ENCODE assay signal across 19 cellular contexts in genomic region chr7:2373646-2374045, GRCh38. TPM values are rescaled to one million over a fixed set of nuclear protein-coding genes. Genes with fewer than 3 reads are reported as not detected.
DNase-seq lines count a peak whose midpoint lies in the region; ATAC-seq, FAIRE-seq and TF ChIP-seq lines count a peak whose summit lies in the region.
"Had no signal": no experiment of that assay in that cellular context is flagged by ENCODE, and none has a peak within 500 bp of the region (broad histone marks: within the 10 kb centered on the region; RNA-seq: fewer than 3 reads in every experiment).

No MANE protein-coding gene starts in this region.

- no peak overlapping the region for H2BK120ac ChIP-seq in neuronal stem cell (ENCODE audit: low read depth, low read length)

- CTCF ChIA-PET in K562 (lab: Yijun Ruan, JAX; ENCODE audit: low intra/inter-chr PET ratio), result no interaction called here

- no peak for TF ChIP-seq RAD21 in K562 (CRISPR knock-in tag; conservative IDR thresholded peaks at IDR 0.05 in 1 of 2, IDR thresholded peaks at IDR 0.05 in 1 of 2)

- H3K27me3 ChIP-seq in K562 (ENCODE audit: control insufficient read depth in 2 of 2, insufficient read depth in 2 of 2, low read length in 2 of 2) (no peaks in the 10 kb centered on the region), neuronal stem cell (ENCODE audit: control insufficient read depth in 3 of 3, insufficient read depth in 3 of 3, low read depth in 1 of 3, low read length in 3 of 3) (no peaks in the 10 kb centered on the region)

- peaks cover 13% of the 10 kb centered on the region for H4K20me1 ChIP-seq in K562 (replicated peaks; ENCODE audit: control insufficient read depth, insufficient read depth, low read length)

- no peak overlapping the region for H3K4me3 ChIP-seq in NB4 (ENCODE audit: low read depth, low read length)
- H3K4me3 ChIP-seq in K562, result no peak overlapping the region
- H3K4me3 ChIP-seq in neuronal stem cell (ENCODE audit: low read length in 2 of 2), result no peak overlapping the region
- H3K4me3 ChIP-seq: GM23248 had no signal

- no peak overlapping the region for H2BK15ac ChIP-seq in neuronal stem cell (ENCODE audit: low read length)

- H4K8ac ChIP-seq in neuronal stem cell (ENCODE audit: low read depth, low read length), result no peak overlapping the region

- H3K36me3 ChIP-seq in K562 (ENCODE audit: control insufficient read depth, insufficient read depth, low read length) (peaks cover 96% of the 10 kb centered on the region), neuronal stem cell (replicated peaks in 1 of 2; ENCODE audit: control insufficient read depth in 2 of 2, insufficient read depth in 2 of 2, low read length in 2 of 2) (peaks cover 78 to 93% of the 10 kb centered on the region in 2 donors)

- no peak overlapping the region for H2AK5ac ChIP-seq in neuronal stem cell (ENCODE audit: low read depth, low read length)

- peaks cover 17% of the 10 kb centered on the region for H3K79me1 ChIP-seq in neuronal stem cell (ENCODE audit: low read depth, low read length)

- in situ Hi-C loops in K562 (cut with MboI), result no loop called here

- POLR2A ChIA-PET in K562 (lab: Yijun Ruan, JAX), result interaction anchor here (0.7 to 2.4 kb wide), 6 partner anchors 8 to 41 kb away, joined by 3 to 10 read pairs (median 4); partner anchors contain the start of gene CHST12

- no peak overlapping the region for H3K4ac ChIP-seq in neuronal stem cell (ENCODE audit: low read length)

- H2BK12ac ChIP-seq in neuronal stem cell (ENCODE audit: low read length), result no peak overlapping the region

- FAIRE-seq in K562 (lab: Jason Lieb, UNC), result no peak
- peak; percentile 27 for FAIRE-seq in urothelium cell line (lab: Jason Lieb, UNC)
- FAIRE-seq: D721Med, G401.6, GM19239, H1 had no signal

- H4K91ac ChIP-seq in neuronal stem cell (ENCODE audit: low read depth, low read length, poor library complexity), result no peak overlapping the region

- no peak for TF ChIP-seq CTCF in NB4 (IDR thresholded peaks at IDR 0.05; ENCODE audit: low read depth, low read length)
- no peak for TF ChIP-seq CTCF in K562 (IDR thresholded peaks at IDR 0.05 in 2 of 3, conservative IDR thresholded peaks at IDR 0.05 in 1 of 3; ENCODE audit: insufficient read depth in 2 of 3, low read depth in 1 of 3, low read length in 3 of 3)

- H3K9ac ChIP-seq in K562 (ENCODE audit: insufficient read depth in 1 of 2, low read depth in 2 of 2, low read length in 2 of 2), result no peak overlapping the region
- H3K9ac ChIP-seq in neuronal stem cell (ENCODE audit: low read depth, low read length, poor library complexity), result no peak overlapping the region
- H3K9ac ChIP-seq: GM23248 had no signal

- H2AFZ ChIP-seq in K562 (ENCODE audit: low read depth, low read length) (no peak overlapping the region), neuronal stem cell (ENCODE audit: low read length) (no peak overlapping the region)
- H2AFZ ChIP-seq: GM23248 had no signal

- peak; percentile 17 for TF ChIP-seq POLR2A in NB4 (IDR thresholded peaks at IDR 0.05; ENCODE audit: extremely low read depth, insufficient read length)
- TF ChIP-seq POLR2A in K562 (conservative IDR thresholded peaks at IDR 0.05), result no peak

- H3K9me1 ChIP-seq in K562 (ENCODE audit: control insufficient read depth, insufficient read depth, low read length), result no peaks in the 10 kb centered on the region

- no peak for TF ChIP-seq EP300 in K562 (IDR thresholded peaks at IDR 0.05; ENCODE audit: low read length)

- peaks cover 60% of the 10 kb centered on the region for H3K79me2 ChIP-seq in K562 (ENCODE audit: control insufficient read depth, insufficient read depth, low read length)

- H3K23ac ChIP-seq in neuronal stem cell (ENCODE audit: low read depth, low read length, poor library complexity), result no peak overlapping the region

- intact Hi-C loops in K562 (cut with micrococcal nuclease), result loop anchor here (10.0 kb wide), 1 partner anchor 61 kb away; no protein-coding TSS in a partner anchor

- H3K4me2 ChIP-seq in K562 (ENCODE audit: insufficient read depth, low read length) (no peak overlapping the region), neuronal stem cell (ENCODE audit: insufficient read depth, low read length, poor library complexity, severe bottlenecking) (peak overlapping the region; percentile 18)

- H3K27ac ChIP-seq in K562 (ENCODE audit: extremely low read depth, low read depth, low read length) (no peak overlapping the region), neuronal stem cell (replicated peaks; ENCODE audit: low read length) (no peak overlapping the region), substantia nigra (ENCODE audit: low read depth, low read length, poor library complexity, severe bottlenecking) (no peak overlapping the region)
- H3K27ac ChIP-seq: GM23248 had no signal

- H3K18ac ChIP-seq in neuronal stem cell (ENCODE audit: low read length), result no peak overlapping the region

- no peaks in the 10 kb centered on the region for H3K9me3 ChIP-seq in K562 (replicated peaks; ENCODE audit: control insufficient read depth, insufficient read depth, low read depth, low read length)
- H3K9me3 ChIP-seq in neuronal stem cell (replicated peaks in 1 of 2; ENCODE audit: control insufficient read depth in 2 of 2, insufficient read depth in 1 of 2, low read depth in 1 of 2, low read length in 2 of 2), result no peaks in the 10 kb centered on the region

- H3K4me1 ChIP-seq in K562 (replicated peaks in 1 of 2; ENCODE audit: control insufficient read depth in 2 of 2, insufficient read depth in 2 of 2, low read length in 2 of 2) (0 out of 5 replicates have a peak, but pooled peaks cover 0 to 2% of the 10 kb centered on the region in 2 experiments), neuronal stem cell (ENCODE audit: control insufficient read depth in 2 of 2, insufficient read depth in 1 of 2, low read depth in 1 of 2, low read length in 2 of 2) (no peaks in the 10 kb centered on the region)

- DNase-seq in NB4 (ENCODE audit: low read depth) (no peak), K562 (ENCODE audit: extremely low read depth in 1 of 4, low spot score in 3 of 4) (no peak), neuronal stem cell (ENCODE audit: low spot score) (no peak), urothelium cell line (ENCODE audit: low spot score) (no peak), substantia nigra (lab: John Stamatoyannopoulos, UW) (no peak), CD1c-positive myeloid dendritic cell (ENCODE audit: extremely low spot score) (no peak), anterior cingulate cortex (lab: John Stamatoyannopoulos, UW) (no peak)
- DNase-seq in stimulated activated CD4-positive, alpha-beta T cell treated with anti-CD3 and anti-CD28 coated beads, Interleukin-2, amount 100 ng/mL, for 48 hours, result no peak
- DNase-seq: CD4-positive, CD25-positive, alpha-beta regulatory T cell; CD8-positive, alpha-beta memory T cell; DMS 273 treated with DMSO at 0.1 percent for 48 hours; DMS53; DMS79 treated with DMSO at 0.1 percent for 48 hours; H9 had no signal

- no peak for ATAC-seq in K562

- WGBS in K562 (ENCODE audit: insufficient coverage, low coverage, missing lambda C conversion rate), result 97% methylated on average over 7 of the region's 7 CpGs
- WGBS in neuronal stem cell (ENCODE audit: extremely low coverage in 2 of 2, insufficient read length in 2 of 2, insufficient replicate concordance in 1 of 2), 2 donors, result no CpG with 5 or more reads among the region's 7 CpGs

- BruUV-seq in K562 (replicated peaks; lab: Mats Ljungman, UMichigan), result no TSS peak

- no peak overlapping the region for H3K14ac ChIP-seq in neuronal stem cell (ENCODE audit: low read length)

- no peak overlapping the region for H2BK5ac ChIP-seq in neuronal stem cell (ENCODE audit: low read length)

RNA-seq across cellular contexts. Expression of gene EIF3B, which starts 19.0 kb away (rescaled TPM):
- total RNA-seq in K562 (2011; cell fraction: chromatin; rRNA removed; ENCODE audit: low replicate concordance), result 583 and 880 TPM in 2 replicates
- 353 and 358 TPM in 2 replicates for total RNA-seq in K562 (2011; cell fraction: nucleolus; rRNA removed)
- 465 and 579 TPM in 2 replicates for total RNA-seq in K562 (2011; cell fraction: nucleoplasm; rRNA removed)
- total RNA-seq in K562 (2014; rRNA removed) (334 and 358 TPM in 2 replicates), K562 (2014; rRNA removed; fragmentation: Illumina TruSeq; extraction: Trizol) (357 and 410 TPM in 2 replicates), K562 (2015; rRNA removed; fragmentation: Illumina TruSeq; extraction: Trizol) (407 and 420 TPM in 2 replicates), K562 (2021) (387 and 416 TPM in 2 replicates)
- polyA plus RNA-seq in K562 (2011; rRNA removed) (216 and 279 TPM in 2 replicates), K562 (2014; fragmentation: Illumina TruSeq; extraction: Trizol) (494 and 496 TPM in 2 replicates), K562 (2014; fragmentation: Nextera tagmentation; extraction: Ambion mirVana) (10 to 100 TPM; 25.9 to 57.6 TPM), K562 (2014; rRNA removed) (263 and 278 TPM in 2 replicates)
- 139 and 199 TPM in 2 replicates for polyA plus RNA-seq in K562 (2011; cell fraction: cytosol; rRNA removed)
- polyA plus RNA-seq in K562 (2011; cell fraction: nucleus; rRNA removed), result 409 and 424 TPM in 2 replicates
- 202 and 329 TPM in 2 replicates for polyA plus RNA-seq in K562 (2012)
- polyA minus RNA-seq in K562 (2011; rRNA and poly(A)+ RNA removed), result 295 and 299 TPM in 2 replicates
- 126 and 190 TPM in 2 replicates for polyA minus RNA-seq in K562 (2011; cell fraction: cytosol; rRNA and poly(A)+ RNA removed)
- 97.9 and 165 TPM in 2 replicates for polyA minus RNA-seq in K562 (2011; cell fraction: nucleus; rRNA and poly(A)+ RNA removed)
- 81.1 TPM for polyA plus RNA-seq in neuronal stem cell (2013, experiment 1 of 2)
- polyA plus RNA-seq in neuronal stem cell (2013, experiment 2 of 2), result 83.2 TPM

RNA-seq across cellular contexts. Expression of gene CHST12, which starts 29.8 kb away (rescaled TPM):
- total RNA-seq in K562 (2011; cell fraction: chromatin; rRNA removed; ENCODE audit: low replicate concordance), result 5.2 and 11.8 TPM in 2 replicates
- 6.2 and 7.2 TPM in 2 replicates for total RNA-seq in K562 (2011; cell fraction: nucleolus; rRNA removed)
- 5.4 and 5.7 TPM in 2 replicates for total RNA-seq in K562 (2011; cell fraction: nucleoplasm; rRNA removed)
- total RNA-seq in K562 (2014; rRNA removed), result 8.2 and 8.9 TPM in 2 replicates
- 0.84 and 1.1 TPM in 2 replicates for total RNA-seq in K562 (2014; rRNA removed; fragmentation: Illumina TruSeq; extraction: Trizol)
- 4.0 and 4.2 TPM in 2 replicates for total RNA-seq in K562 (2015; rRNA removed; fragmentation: Illumina TruSeq; extraction: Trizol)
- 17.3 and 19.8 TPM in 2 replicates for total RNA-seq in K562 (2021)
- polyA plus RNA-seq in K562 (2011; rRNA removed), result 3.6 and 6.8 TPM in 2 replicates
- polyA plus RNA-seq in K562 (2011; cell fraction: cytosol; rRNA removed), result 10.4 and 21.4 TPM in 2 replicates
- polyA plus RNA-seq in K562 (2011; cell fraction: nucleus; rRNA removed), result 5.1 and 6.2 TPM in 2 replicates
- polyA plus RNA-seq in K562 (2012), result 10.2 and 24.4 TPM in 2 replicates
- 2.1 and 5.7 TPM in 2 replicates for polyA plus RNA-seq in K562 (2014; fragmentation: Illumina TruSeq; extraction: Trizol)
- polyA plus RNA-seq in K562 (2014; fragmentation: Nextera tagmentation; extraction: Ambion mirVana), result under 1 TPM; 0.18 to 0.24 TPM
- 10.3 and 10.6 TPM in 2 replicates for polyA plus RNA-seq in K562 (2014; rRNA removed)
- 1.3 and 1.8 TPM in 2 replicates for polyA minus RNA-seq in K562 (2011; rRNA and poly(A)+ RNA removed)
- 6.8 and 9.4 TPM in 2 replicates for polyA minus RNA-seq in K562 (2011; cell fraction: cytosol; rRNA and poly(A)+ RNA removed)
- polyA minus RNA-seq in K562 (2011; cell fraction: nucleus; rRNA and poly(A)+ RNA removed), result 1.6 and 2.2 TPM in 2 replicates
- 12.5 TPM for polyA plus RNA-seq in neuronal stem cell (2013, experiment 1 of 2)
- 12.7 TPM for polyA plus RNA-seq in neuronal stem cell (2013, experiment 2 of 2)

RNA-seq across cellular contexts. Expression of gene SNX8, which starts 59.4 kb away (rescaled TPM):
- total RNA-seq in K562 (2011; cell fraction: chromatin; rRNA removed; ENCODE audit: low replicate concordance), result 26.7 and 72.5 TPM in 2 replicates
- total RNA-seq in K562 (2011; cell fraction: nucleolus; rRNA removed), result 24.0 and 30.0 TPM in 2 replicates
- 21.8 and 23.5 TPM in 2 replicates for total RNA-seq in K562 (2011; cell fraction: nucleoplasm; rRNA removed)
- 5.5 and 9.1 TPM in 2 replicates for total RNA-seq in K562 (2014; rRNA removed)
- 8.7 and 12.5 TPM in 2 replicates for total RNA-seq in K562 (2014; rRNA removed; fragmentation: Illumina TruSeq; extraction: Trizol)
- 15.9 and 16.9 TPM in 2 replicates for total RNA-seq in K562 (2015; rRNA removed; fragmentation: Illumina TruSeq; extraction: Trizol)
- total RNA-seq in K562 (2021), result 50.4 and 51.6 TPM in 2 replicates
- polyA plus RNA-seq in K562 (2011; rRNA removed), result 45.7 and 47.0 TPM in 2 replicates
- 23.9 and 55.1 TPM in 2 replicates for polyA plus RNA-seq in K562 (2011; cell fraction: cytosol; rRNA removed)
- polyA plus RNA-seq in K562 (2011; cell fraction: nucleus; rRNA removed), result 30.5 and 42.3 TPM in 2 replicates
- polyA plus RNA-seq in K562 (2012), result 35.9 and 57.5 TPM in 2 replicates
- 33.3 and 35.4 TPM in 2 replicates for polyA plus RNA-seq in K562 (2014; fragmentation: Illumina TruSeq; extraction: Trizol)
- 1 to 10 TPM; 2.7 to 7.7 TPM for polyA plus RNA-seq in K562 (2014; fragmentation: Nextera tagmentation; extraction: Ambion mirVana)
- polyA plus RNA-seq in K562 (2014; rRNA removed), result 17.2 and 32.5 TPM in 2 replicates
- polyA minus RNA-seq in K562 (2011; rRNA and poly(A)+ RNA removed), result 25.4 and 40.0 TPM in 2 replicates
- polyA minus RNA-seq in K562 (2011; cell fraction: cytosol; rRNA and poly(A)+ RNA removed), result 16.8 and 32.4 TPM in 2 replicates
- polyA minus RNA-seq in K562 (2011; cell fraction: nucleus; rRNA and poly(A)+ RNA removed), result 11.8 and 17.4 TPM in 2 replicates
- 10.4 TPM for polyA plus RNA-seq in neuronal stem cell (2013, experiment 1 of 2)
- polyA plus RNA-seq in neuronal stem cell (2013, experiment 2 of 2), result 12.5 TPM
